In the genomic region with DNA sequence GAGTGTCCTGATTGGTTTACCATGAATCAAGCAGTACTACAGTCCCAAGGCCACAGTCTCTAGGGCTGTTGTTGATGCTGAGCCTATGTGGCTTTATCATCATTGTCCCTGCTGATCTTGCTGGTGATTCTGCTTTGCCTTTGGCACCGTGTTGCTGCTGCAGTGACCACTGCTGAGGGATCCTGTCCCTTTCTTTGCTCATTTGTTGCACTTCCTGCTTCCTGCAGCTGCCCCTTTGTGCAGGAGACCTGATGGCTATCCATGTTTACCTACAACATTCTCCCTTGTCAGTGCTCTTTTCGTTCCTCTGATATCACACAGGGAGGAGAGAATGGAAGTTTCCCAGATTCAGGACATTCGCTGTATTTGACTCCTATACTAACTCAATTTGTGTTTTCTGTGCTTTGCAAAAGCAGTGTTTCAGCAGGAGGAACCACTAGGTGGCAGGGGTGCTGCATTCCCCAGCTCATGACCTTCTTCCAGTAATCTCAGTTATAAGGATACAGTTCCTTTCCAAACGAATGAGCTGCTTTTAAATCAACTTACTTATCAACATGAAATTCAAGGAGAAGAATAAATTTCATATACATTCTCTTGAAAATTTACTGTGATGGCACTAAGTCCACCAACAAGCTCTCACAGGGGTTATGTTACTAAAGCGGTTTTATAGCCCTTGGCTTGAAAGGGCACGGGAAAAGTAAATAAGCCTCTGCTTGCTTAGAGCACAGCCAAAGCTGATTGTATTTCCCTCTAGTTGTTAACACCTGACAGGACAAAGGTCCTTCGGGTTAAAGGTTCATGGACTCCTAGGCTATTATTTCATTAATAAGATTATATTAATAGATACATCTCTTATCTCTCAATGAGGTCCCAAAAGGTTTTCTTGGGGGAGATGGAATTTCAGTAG, we compare ENCODE assay signal across 8 cellular contexts. TPM values are rescaled to one million over a fixed set of nuclear protein-coding genes. Genes with fewer than 3 reads are reported as not detected.
A peak's percentile ranks its signal among the peaks of the same experiment; 100 is the strongest.
DNase-seq lines count a peak whose midpoint lies in the region; ATAC-seq, FAIRE-seq and TF ChIP-seq lines count a peak whose summit lies in the region.

No MANE protein-coding gene starts in this region.

- H3K4me3 Mint-ChIP-seq in MCF 10A (ENCODE audit: unreplicated experiment) = no peak overlapping the region

- 4 to 18% (median 17%) methylated on average over 7 of the region's 7 CpGs for WGBS in small intestine, 3 donors

- H3K27ac Mint-ChIP-seq in MCF 10A (ENCODE audit: low read depth, unreplicated experiment) = no peak overlapping the region

- H3K36me3 Mint-ChIP-seq in MCF 10A (ENCODE audit: insufficient read depth, unreplicated experiment) = peaks cover 7% of the 10 kb centered on the region

- FAIRE-seq in GM19239 (lab: Jason Lieb, UNC) (peak; percentile 60), small intestine (lab: Jason Lieb, UNC) (no peak)

- H3K4me3 ChIP-seq in small intestine (ENCODE audit: low read depth in 1 of 2, low read length in 2 of 2) = no peak overlapping the region

- POLR2A ChIA-PET in MCF 10A (lab: Yijun Ruan, JAX) = interaction anchor here (0.9 to 2.9 kb wide), 4 partner anchors 10 to 71 kb away, joined by 3 to 29 read pairs (median 11); partner anchors contain the start of genes SETD5 and THUMPD3

- peaks cover 24% of the 10 kb centered on the region for H3K4me1 Mint-ChIP-seq in MCF 10A (ENCODE audit: insufficient read depth, unreplicated experiment)

- no peaks in the 10 kb centered on the region for H3K27me3 ChIP-seq in small intestine (ENCODE audit: control insufficient read depth in 2 of 2, insufficient read depth in 2 of 2, low read length in 2 of 2)

- TF ChIP-seq CTCF in MCF 10A (IDR thresholded peaks at IDR 0.05; ENCODE audit: unreplicated experiment) = peak; percentile 90

- H3K36me3 ChIP-seq in small intestine (ENCODE audit: control insufficient read depth in 2 of 2, insufficient read depth in 2 of 2, low read length in 2 of 2) = no peaks in the 10 kb centered on the region

- BruUV-seq in MCF 10A (replicated peaks; lab: Mats Ljungman, UMichigan) = no TSS peak

- peaks cover 5% of the 10 kb centered on the region in 2 donors for H3K4me1 ChIP-seq in small intestine (ENCODE audit: control insufficient read depth in 2 of 2, insufficient read depth in 1 of 2, low read depth in 1 of 2, low read length in 1 of 2)

- DNase-seq in Ammon's horn (ENCODE audit: low spot score) (peak; percentile 93), GM19239 (ENCODE audit: insufficient read length, low spot score) (peak; percentile 24), NAMALWA (ENCODE audit: low spot score) (peak; percentile 68), T1000 (lab: John Stamatoyannopoulos, UW) (peak; percentile 19), MCF 10A (ENCODE audit: unreplicated experiment) (peak; percentile 67), iPS-NIHi11 (ENCODE audit: low spot score) (peak; percentile 78), small intestine (peak; percentile 89)

- CTCF ChIA-PET in MCF 10A (lab: Yijun Ruan, JAX) = interaction anchor here (0.5 to 3.8 kb wide), 27 partner anchors 10 to 775 kb away, joined by 3 to 55 read pairs (median 4); partner anchors contain the start of genes BRPF1, MTMR14 and THUMPD3

- H3K27me3 Mint-ChIP-seq in MCF 10A (ENCODE audit: insufficient read depth, unreplicated experiment) = no peaks in the 10 kb centered on the region

- H3K9me3 Mint-ChIP-seq in MCF 10A (ENCODE audit: unreplicated experiment) = no peaks in the 10 kb centered on the region

- H3K27ac ChIP-seq in small intestine (ENCODE audit: low read depth in 1 of 2, low read length in 1 of 2) = peak overlapping the region; percentile 35 to 82

- no peaks in the 10 kb centered on the region for H3K9me3 ChIP-seq in small intestine (ENCODE audit: control insufficient read depth, low read depth)

- ATAC-seq in HG02840 (IDR thresholded peaks at IDR 0.05; ENCODE audit: low FRiP score, unreplicated experiment) = no peak

- intact Hi-C loops in MCF 10A (cut with micrococcal nuclease) = loop anchor here (1.0 kb wide), 2 partner anchors 70 to 150 kb away; no protein-coding TSS in a partner anchor

RNA-seq across cellular contexts. Expression of gene THUMPD3, which starts 9.7 kb away (rescaled TPM):
- 53.4 and 63.0 TPM in 2 replicates for total RNA-seq in MCF 10A (2022)
- 10 to 100 TPM; 16.2 to 31.9 (median 19.0) TPM for polyA plus RNA-seq in small intestine

RNA-seq across cellular contexts. Expression of gene SETD5, which starts 44.2 kb away (rescaled TPM):
- 149 TPM in 2 replicates for total RNA-seq in MCF 10A (2022)
- polyA plus RNA-seq in small intestine = 10 to 100 TPM in 2 of 3 donors, 1 to 10 TPM in 1; 9.5 to 28.1 (median 11.9) TPM

Comparison
In these comparisons a context has a peak if more than half of its experiments do, and no peak if none do; other contexts are left out.
1. DNase-seq: peak in every context shown above with its lines; median percentile 93 in Ammon's horn; 89 in small intestine; 78 in iPS-NIHi11; 68 in NAMALWA; 67 in MCF 10A; 24 in GM19239; 19 in T1000.